In genomic region chr17:81927145-81927652, GRCh38 we compare ENCODE assay signal across 9 cellular contexts. TPM values are rescaled to one million over a fixed set of nuclear protein-coding genes. Genes with fewer than 3 reads are reported as not detected.
DNase-seq lines count a peak whose midpoint lies in the region; ATAC-seq lines count a peak whose summit lies in the region.
"Had no signal": no experiment of that assay in that cellular context is flagged by ENCODE, and none has a peak within 500 bp of the region (broad histone marks: within the 10 kb centered on the region; RNA-seq: fewer than 3 reads in every experiment).

No MANE protein-coding gene starts in this region.

- peak overlapping the region in 2 of 3 donors; percentile 47 to 98 for H3K27ac Mint-ChIP-seq in IgD-negative memory B cell
- H3K27ac Mint-ChIP-seq in central memory CD8-positive, alpha-beta T cell (ENCODE audit: low read depth): peak overlapping the region; percentile 76
- H3K27ac Mint-ChIP-seq in activated T-helper 2 cell treated with anti-CD3 and anti-CD28 coated beads, Interferon-gamma antibody, Interleukin-2, Interleukin-4, amounts not matched to agents 10 μg/mL and 5 μg/mL and 100 μg/mL, durations not matched to agents 14 hours and 24 hours and 36 hours: no peak overlapping the region

- peak; percentile 42 for DNase-seq in GM19238 (ENCODE audit: insufficient read length, low spot score)
- no peak for DNase-seq in central memory CD8-positive, alpha-beta T cell (ENCODE audit: low spot score in 2 of 2)
- DNase-seq in NCI-H2107 (lab: John Stamatoyannopoulos, UW): no peak
- DNase-seq in DMS 273 (lab: John Stamatoyannopoulos, UW; ENCODE audit: unreplicated experiment): no peak
- DNase-seq in activated T-helper 2 cell treated with anti-CD3 and anti-CD28 coated beads, Interferon-gamma antibody, Interleukin-2, Interleukin-4, amounts not matched to agents 10 μg/mL and 5 μg/mL and 100 μg/mL, durations not matched to agents 14 hours and 24 hours and 36 hours (ENCODE audit: low spot score): no peak

- no peaks in the 10 kb centered on the region for H3K9me3 Mint-ChIP-seq in IgD-negative memory B cell
- no peaks in the 10 kb centered on the region for H3K9me3 Mint-ChIP-seq in central memory CD8-positive, alpha-beta T cell
- H3K9me3 Mint-ChIP-seq in activated T-helper 2 cell treated with anti-CD3 and anti-CD28 coated beads, Interferon-gamma antibody, Interleukin-2, Interleukin-4, amounts not matched to agents 10 μg/mL and 5 μg/mL and 100 μg/mL, durations not matched to agents 14 hours and 24 hours and 36 hours: no peaks in the 10 kb centered on the region

- peaks cover 3 to 10% (median 6%) of the 10 kb centered on the region in 3 donors for H3K4me1 Mint-ChIP-seq in IgD-negative memory B cell
- H3K4me1 Mint-ChIP-seq in central memory CD8-positive, alpha-beta T cell: peaks cover 9% of the 10 kb centered on the region
- H3K4me1 Mint-ChIP-seq in activated T-helper 2 cell treated with anti-CD3 and anti-CD28 coated beads, Interferon-gamma antibody, Interleukin-2, Interleukin-4, amounts not matched to agents 10 μg/mL and 5 μg/mL and 100 μg/mL, durations not matched to agents 14 hours and 24 hours and 36 hours (ENCODE audit: low read depth): peaks cover 12% of the 10 kb centered on the region

- peak overlapping the region in 3 of 4 donors; percentile 63 to 76 (median 70) for H3K4me3 Mint-ChIP-seq in IgD-negative memory B cell
- H3K4me3 Mint-ChIP-seq in central memory CD8-positive, alpha-beta T cell: peak overlapping the region; percentile 77
- no peak overlapping the region for H3K4me3 Mint-ChIP-seq in activated T-helper 2 cell treated with anti-CD3 and anti-CD28 coated beads, Interferon-gamma antibody, Interleukin-2, Interleukin-4, amounts not matched to agents 10 μg/mL and 5 μg/mL and 100 μg/mL, durations not matched to agents 14 hours and 24 hours and 36 hours (ENCODE audit: low read depth)

- no peaks in the 10 kb centered on the region for H3K9me3 ChIP-seq in muscle layer of duodenum (ENCODE audit: control insufficient read depth in 1 of 2, low read length in 2 of 2)

- H3K27me3 Mint-ChIP-seq in IgD-negative memory B cell: peaks cover 8% of the 10 kb centered on the region
- H3K27me3 Mint-ChIP-seq in central memory CD8-positive, alpha-beta T cell: peaks cover 24% of the 10 kb centered on the region
- peaks cover 2% of the 10 kb centered on the region for H3K27me3 Mint-ChIP-seq in activated T-helper 2 cell treated with anti-CD3 and anti-CD28 coated beads, Interferon-gamma antibody, Interleukin-2, Interleukin-4, amounts not matched to agents 10 μg/mL and 5 μg/mL and 100 μg/mL, durations not matched to agents 14 hours and 24 hours and 36 hours (ENCODE audit: low read depth)

- H3K27me3 ChIP-seq in ACC112 (ENCODE audit: insufficient read depth, low read length) (no peaks in the 10 kb centered on the region), muscle layer of duodenum (ENCODE audit: low read depth, low read length) (no peaks in the 10 kb centered on the region)

- H3K36me3 Mint-ChIP-seq in IgD-negative memory B cell: no peaks in the 10 kb centered on the region
- peaks cover 15% of the 10 kb centered on the region for H3K36me3 Mint-ChIP-seq in central memory CD8-positive, alpha-beta T cell (ENCODE audit: insufficient read depth)
- H3K36me3 Mint-ChIP-seq in activated T-helper 2 cell treated with anti-CD3 and anti-CD28 coated beads, Interferon-gamma antibody, Interleukin-2, Interleukin-4, amounts not matched to agents 10 μg/mL and 5 μg/mL and 100 μg/mL, durations not matched to agents 14 hours and 24 hours and 36 hours (ENCODE audit: low read depth): peaks cover 4% of the 10 kb centered on the region

- ATAC-seq in central memory CD8-positive, alpha-beta T cell (replicated peaks; ENCODE audit: extremely low read depth, poor library complexity, severe bottlenecking): peak; percentile 39

- H3K27ac ChIP-seq in ACC112 (ENCODE audit: low read depth, low read length): peak overlapping the region; percentile 88
- peak overlapping the region; percentile 80 for H3K27ac ChIP-seq in muscle layer of duodenum (ENCODE audit: low read length)

- intact Hi-C loops in activated T-helper 2 cell treated with anti-CD3 and anti-CD28 coated beads, Interferon-gamma antibody, Interleukin-2, Interleukin-4, amounts not matched to agents 10 μg/mL and 5 μg/mL and 100 μg/mL, durations not matched to agents 14 hours and 24 hours and 36 hours (cut with micrococcal nuclease): loop anchor here (1.0 to 5.0 kb wide), 2 partner anchors 9 to 95 kb away; partner anchors contain the start of genes CENPX, LRRC45 and SIRT7

- H3K4me1 ChIP-seq in ACC112 (ENCODE audit: control insufficient read depth, insufficient read depth, low read length, unreplicated experiment) (peaks cover 31% of the 10 kb centered on the region), muscle layer of duodenum (ENCODE audit: control insufficient read depth in 1 of 2, insufficient read depth in 2 of 2, low read length in 2 of 2) (peaks cover 13 to 53% of the 10 kb centered on the region in 2 donors)

- no peak overlapping the region for H2AFZ ChIP-seq in ACC112 (ENCODE audit: low read length, unreplicated experiment)

- peaks cover 45% of the 10 kb centered on the region for H3K79me2 ChIP-seq in ACC112 (ENCODE audit: control insufficient read depth, insufficient read depth, low read length, unreplicated experiment)

- H3K36me3 ChIP-seq in ACC112 (ENCODE audit: insufficient read depth, low read length) (no peaks in the 10 kb centered on the region; the same call in 1 of the 2 replicates), muscle layer of duodenum (ENCODE audit: control insufficient read depth in 1 of 2, insufficient read depth in 2 of 2, low read length in 2 of 2) (peaks cover 0 to 20% of the 10 kb centered on the region in 2 donors)

- H3K4me3 ChIP-seq in ACC112 (ENCODE audit: low read depth, low read length) (peak overlapping the region; percentile 94), muscle layer of duodenum (ENCODE audit: low read depth in 1 of 2, low read length in 2 of 2) (peak overlapping the region; percentile 53 to 92)

RNA-seq across cellular contexts. Expression of gene MAFG, which starts 0.3 kb away (rescaled TPM):
- polyA plus RNA-seq in IgD-negative memory B cell: 1.6 TPM
- 30.3 and 31.8 TPM in 2 replicates for total RNA-seq in activated T-helper 2 cell treated with anti-CD3 and anti-CD28 coated beads, Interferon-gamma antibody, Interleukin-2, Interleukin-4, amounts not matched to agents 10 μg/mL and 5 μg/mL and 100 μg/mL, durations not matched to agents 14 hours and 24 hours and 36 hours

RNA-seq across cellular contexts. Expression of gene SIRT7, which starts 9.2 kb away (rescaled TPM):
- 31.6 TPM for polyA plus RNA-seq in IgD-negative memory B cell
- total RNA-seq in activated T-helper 2 cell treated with anti-CD3 and anti-CD28 coated beads, Interferon-gamma antibody, Interleukin-2, Interleukin-4, amounts not matched to agents 10 μg/mL and 5 μg/mL and 100 μg/mL, durations not matched to agents 14 hours and 24 hours and 36 hours: 50.2 and 55.7 TPM in 2 replicates

RNA-seq across cellular contexts. Expression of gene PYCR1, which starts 9.9 kb away (rescaled TPM):
- polyA plus RNA-seq in IgD-negative memory B cell: 3.6 TPM
- total RNA-seq in activated T-helper 2 cell treated with anti-CD3 and anti-CD28 coated beads, Interferon-gamma antibody, Interleukin-2, Interleukin-4, amounts not matched to agents 10 μg/mL and 5 μg/mL and 100 μg/mL, durations not matched to agents 14 hours and 24 hours and 36 hours: 99.9 and 105 TPM in 2 replicates

RNA-seq across cellular contexts. Expression of gene PCYT2, which starts 16.0 kb away (rescaled TPM):
- polyA plus RNA-seq in IgD-negative memory B cell: 20.0 TPM
- 51.5 and 51.7 TPM in 2 replicates for total RNA-seq in activated T-helper 2 cell treated with anti-CD3 and anti-CD28 coated beads, Interferon-gamma antibody, Interleukin-2, Interleukin-4, amounts not matched to agents 10 μg/mL and 5 μg/mL and 100 μg/mL, durations not matched to agents 14 hours and 24 hours and 36 hours

RNA-seq across cellular contexts. Expression of gene MYADML2, which starts 19.8 kb away (rescaled TPM):
- not detected for polyA plus RNA-seq in IgD-negative memory B cell
- total RNA-seq in activated T-helper 2 cell treated with anti-CD3 and anti-CD28 coated beads, Interferon-gamma antibody, Interleukin-2, Interleukin-4, amounts not matched to agents 10 μg/mL and 5 μg/mL and 100 μg/mL, durations not matched to agents 14 hours and 24 hours and 36 hours: not detected in 2 replicates
- total RNA-seq: renal cortical epithelial cell had no signal
